Comparison of ENCODE assay signal across 8 cellular contexts in genomic region chr9:98254236-98255063, GRCh38. TPM values are rescaled to one million over a fixed set of nuclear protein-coding genes. Genes with fewer than 3 reads are reported as not detected.
DNase-seq lines count a peak whose midpoint lies in the region; ATAC-seq and TF ChIP-seq lines count a peak whose summit lies in the region.

No MANE protein-coding gene starts in this region.

- CTCF ChIA-PET in RWPE1 (lab: Yijun Ruan, JAX), result no interaction called here

- TF ChIP-seq EP300 in esophagus muscularis mucosa (IDR thresholded peaks at IDR 0.05), result no peak
- TF ChIP-seq EP300 in ovary (IDR thresholded peaks at IDR 0.05), result no peak

- H3K36me3 ChIP-seq in DND-41 (ENCODE audit: insufficient read depth, low read length) (no peaks in the 10 kb centered on the region), esophagus muscularis mucosa (peaks cover 0 to 12% (median 3%) of the 10 kb centered on the region in 4 donors), ovary (no peaks in the 10 kb centered on the region)

- POLR2A ChIA-PET in RWPE1 (lab: Yijun Ruan, JAX; ENCODE audit: low non-redundant PET), result interaction anchor here (0.6 to 1.8 kb wide), 4 partner anchors 31 to 272 kb away, joined by 3 to 17 read pairs (median 10); partner anchors contain the start of gene CORO2A

- no peak for DNase-seq in DND-41
- peak; percentile 51 for DNase-seq in RWPE1 (ENCODE audit: low spot score)
- DNase-seq in esophagus muscularis mucosa (ENCODE audit: extremely low spot score), result no peak
- no peak for DNase-seq in ovary
- no peak for DNase-seq in stimulated activated CD8-positive, alpha-beta memory T cell treated with anti-CD3 and anti-CD28 coated beads, Interleukin-4, amount 100 ng/mL, for 48 hours
- DNase-seq in CD1c-positive myeloid dendritic cell (ENCODE audit: extremely low spot score), result no peak
- DNase-seq in anterior cingulate cortex (lab: John Stamatoyannopoulos, UW), result no peak

- H3K9me3 ChIP-seq in DND-41 (ENCODE audit: insufficient read depth, low read length, severe bottlenecking), result no peaks in the 10 kb centered on the region
- no peaks in the 10 kb centered on the region for H3K9me3 ChIP-seq in esophagus muscularis mucosa
- H3K9me3 ChIP-seq in ovary, result no peaks in the 10 kb centered on the region

- no peak for TF ChIP-seq CTCF in DND-41 (IDR thresholded peaks at IDR 0.05; ENCODE audit: borderline replicate concordance, extremely low read depth, low read length, poor library complexity, severe bottlenecking)
- no peak for TF ChIP-seq CTCF in RWPE1 (conservative IDR thresholded peaks at IDR 0.05; ENCODE audit: low read depth)
- no peak for TF ChIP-seq CTCF in esophagus muscularis mucosa (IDR thresholded peaks at IDR 0.05)
- TF ChIP-seq CTCF in ovary (IDR thresholded peaks at IDR 0.05), result no peak

- intact Hi-C loops in esophagus muscularis mucosa (cut with DNase I), result loop anchor here (5.0 kb wide), 1 partner anchor 272 kb away; the partner anchor contains the start of gene ANP32B
- intact Hi-C loops in ovary (cut with DNase I), result loop anchor here in 3 of 4 donors (5.0 to 10.0 kb wide), 6 partner anchors 47 to 332 kb away; partner anchors contain the start of genes TRMO (in 2 of the 3) and ANP32B (in 1 of the 3)

- peak overlapping the region; percentile 72 for H3K4me2 ChIP-seq in DND-41 (ENCODE audit: insufficient read depth, low read length)

- H3K27ac ChIP-seq in DND-41 (ENCODE audit: low read length), result no peak overlapping the region; the same call in 1 of the 2 replicates
- H3K27ac ChIP-seq in RWPE1, result peak overlapping the region; percentile 99
- H3K27ac ChIP-seq in esophagus muscularis mucosa (replicated peaks in 1 of 4), result peak overlapping the region in 2 of 4 donors; percentile 92 to 96
- H3K27ac ChIP-seq in ovary, result no peak overlapping the region

- H2AFZ ChIP-seq in DND-41 (ENCODE audit: low read depth, low read length), result peak overlapping the region; percentile 100

- no peaks in the 10 kb centered on the region for H4K20me1 ChIP-seq in DND-41 (ENCODE audit: insufficient read depth, low read length)

- H3K27me3 ChIP-seq in DND-41 (ENCODE audit: insufficient read depth, low read length, poor library complexity) (peaks cover 7% of the 10 kb centered on the region), esophagus muscularis mucosa (no peaks in the 10 kb centered on the region), ovary (no peaks in the 10 kb centered on the region)

- TF ChIP-seq POLR2A in esophagus muscularis mucosa (IDR thresholded peaks at IDR 0.05; ENCODE audit: low read depth) (no peak), ovary (IDR thresholded peaks at IDR 0.05) (no peak)

- ATAC-seq in DND-41 (ENCODE audit: insufficient read depth, low read depth) (no peak), HG03280 (IDR thresholded peaks at IDR 0.05; ENCODE audit: unreplicated experiment) (no peak)

- no peaks in the 10 kb centered on the region for H3K79me2 ChIP-seq in DND-41 (ENCODE audit: insufficient read depth, low read length)

- peak overlapping the region in 1 of 2 experiments; percentile 99; a peak in 2 of 4 replicates for H3K4me3 ChIP-seq in DND-41 (ENCODE audit: low read depth in 1 of 2, low read length in 2 of 2)
- peak overlapping the region; percentile 80 to 94 (median 90) for H3K4me3 ChIP-seq in esophagus muscularis mucosa
- H3K4me3 ChIP-seq in ovary, result peak overlapping the region; percentile 62

- H3K9ac ChIP-seq in DND-41 (ENCODE audit: low read depth, low read length), result peak overlapping the region; percentile 95

- H3K4me1 ChIP-seq in DND-41 (ENCODE audit: insufficient read depth, low read length) (peaks cover 26% of the 10 kb centered on the region), esophagus muscularis mucosa (peaks cover 26 to 53% (median 35%) of the 10 kb centered on the region in 4 donors), ovary (ENCODE audit: insufficient read depth) (peaks cover 8% of the 10 kb centered on the region)

- WGBS in esophagus muscularis mucosa, result 53% methylated on average over 5 of the region's 6 CpGs
- WGBS in ovary, 3 donors, result 32 to 43% (median 34%) methylated on average over 6 of the region's 6 CpGs

RNA-seq across cellular contexts. Expression of gene TBC1D2, which starts 1.0 kb away (rescaled TPM):
- total RNA-seq in esophagus muscularis mucosa (10 to 100 TPM in 1 of 4 donors, 1 to 10 TPM in 3; 5.0 to 12.4 (median 7.3) TPM), ovary (10 to 100 TPM in 1 of 7 donors, 1 to 10 TPM in 6; 3.9 to 11.3 (median 4.7) TPM)
- 1 to 10 TPM; 1.7 to 3.6 TPM for polyA plus RNA-seq in ovary
